ENCODE assay signal across 1 cellular context in the genomic region with DNA sequence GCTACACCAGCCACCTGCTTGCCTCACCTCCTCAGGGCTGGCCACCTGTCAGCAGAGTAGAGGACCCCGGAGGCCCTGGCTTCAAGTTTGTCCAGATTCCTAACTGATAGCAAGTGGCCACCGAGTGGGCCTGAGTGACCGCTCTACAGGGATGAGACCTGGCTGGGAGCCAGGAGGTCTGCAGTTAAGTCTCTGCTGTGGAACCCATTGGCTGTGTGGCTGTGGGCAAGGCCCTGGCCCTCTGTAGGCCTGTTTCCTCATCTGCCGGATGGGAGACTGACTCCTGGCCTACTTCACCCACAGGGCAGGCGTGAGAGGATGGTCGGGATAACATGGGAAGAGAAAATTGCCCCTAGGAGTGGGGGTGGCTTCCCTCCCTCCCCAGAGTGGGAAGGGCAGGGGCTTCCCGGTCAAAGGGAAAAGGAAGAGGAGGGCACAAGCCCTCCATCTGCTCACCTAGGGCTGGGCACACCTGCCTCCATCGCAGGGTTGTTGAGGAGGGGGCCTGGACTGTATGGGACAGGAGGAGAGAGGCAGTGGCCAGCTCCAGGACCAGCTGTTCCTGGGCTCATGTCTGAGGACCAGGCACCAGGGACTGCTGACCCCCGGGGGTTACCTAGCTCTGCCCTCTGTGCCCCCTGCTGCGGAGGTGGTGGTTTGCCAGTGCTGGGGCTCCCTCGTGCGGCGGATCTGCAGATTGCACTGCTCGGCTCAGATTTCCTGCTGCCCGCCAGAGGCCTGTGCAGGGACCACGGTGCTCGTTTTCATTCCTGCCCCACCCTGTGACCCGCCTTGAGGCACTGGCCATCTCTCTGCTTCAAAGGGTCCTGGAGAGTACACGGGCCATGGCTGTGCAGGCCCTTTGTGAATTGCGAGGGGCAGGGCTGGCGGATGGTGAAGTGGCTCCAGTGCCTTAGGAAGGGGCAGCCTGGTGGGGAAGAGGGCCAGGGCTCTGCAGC.
TF ChIP-seq lines count a peak whose summit lies in the region.

No MANE protein-coding gene starts in this region.

TF ChIP-seq in endothelial cell of umbilical vein, 7 proteins besides CTCF, POLR2A, EP300 and RAD21:
- TF ChIP-seq, protein P1, sequence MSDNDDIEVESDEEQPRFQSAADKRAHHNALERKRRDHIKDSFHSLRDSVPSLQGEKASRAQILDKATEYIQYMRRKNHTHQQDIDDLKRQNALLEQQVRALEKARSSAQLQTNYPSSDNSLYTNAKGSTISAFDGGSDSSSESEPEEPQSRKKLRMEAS (IDR thresholded peaks at IDR 0.05; ENCODE audit: insufficient read depth, insufficient read length) = no peak
- TF ChIP-seq POLR2AphosphoS5 (IDR thresholded peaks at IDR 0.05; ENCODE audit: insufficient read depth, low read depth, low read length) = peak; percentile 54
TF ChIP-seq in endothelial cell of umbilical vein: peak in this region for 1.
